1 cellular context compared by ENCODE assay signal in genomic region chr6:35717449-35718353, GRCh38.
TF ChIP-seq lines count a peak whose summit lies in the region.

No MANE protein-coding gene starts in this region.

TF ChIP-seq in GM12878, 131 proteins besides CTCF, POLR2A, EP300 and RAD21 (continued from another document):
- no peak for TF ChIP-seq ZNF274 (IDR thresholded peaks at IDR 0.05; ENCODE audit: insufficient read depth, insufficient read length)
- TF ChIP-seq, protein P1, sequence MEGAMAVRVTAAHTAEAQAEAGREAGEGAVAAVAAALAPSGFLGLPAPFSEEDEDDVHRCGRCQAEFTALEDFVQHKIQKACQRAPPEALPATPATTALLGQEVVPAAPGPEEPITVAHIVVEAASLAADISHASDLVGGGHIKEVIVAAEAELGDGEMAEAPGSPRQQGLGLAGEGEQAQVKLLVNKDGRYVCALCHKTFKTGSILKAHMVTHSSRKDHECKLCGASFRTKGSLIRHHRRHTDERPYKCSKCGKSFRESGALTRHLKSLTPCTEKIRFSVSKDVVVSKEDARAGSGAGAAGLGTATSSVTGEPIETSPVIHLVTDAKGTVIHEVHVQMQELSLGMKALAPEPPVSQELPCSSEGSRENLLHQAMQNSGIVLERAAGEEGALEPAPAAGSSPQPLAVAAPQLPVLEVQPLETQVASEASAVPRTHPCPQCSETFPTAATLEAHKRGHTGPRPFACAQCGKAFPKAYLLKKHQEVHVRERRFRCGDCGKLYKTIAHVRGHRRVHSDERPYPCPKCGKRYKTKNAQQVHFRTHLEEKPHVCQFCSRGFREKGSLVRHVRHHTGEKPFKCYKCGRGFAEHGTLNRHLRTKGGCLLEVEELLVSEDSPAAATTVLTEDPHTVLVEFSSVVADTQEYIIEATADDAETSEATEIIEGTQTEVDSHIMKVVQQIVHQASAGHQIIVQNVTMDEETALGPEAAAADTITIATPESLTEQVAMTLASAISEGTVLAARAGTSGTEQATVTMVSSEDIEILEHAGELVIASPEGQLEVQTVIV (IDR thresholded peaks at IDR 0.05; ENCODE audit: borderline replicate concordance, partially characterized antibody) = no peak
- TF ChIP-seq, protein P2, sequence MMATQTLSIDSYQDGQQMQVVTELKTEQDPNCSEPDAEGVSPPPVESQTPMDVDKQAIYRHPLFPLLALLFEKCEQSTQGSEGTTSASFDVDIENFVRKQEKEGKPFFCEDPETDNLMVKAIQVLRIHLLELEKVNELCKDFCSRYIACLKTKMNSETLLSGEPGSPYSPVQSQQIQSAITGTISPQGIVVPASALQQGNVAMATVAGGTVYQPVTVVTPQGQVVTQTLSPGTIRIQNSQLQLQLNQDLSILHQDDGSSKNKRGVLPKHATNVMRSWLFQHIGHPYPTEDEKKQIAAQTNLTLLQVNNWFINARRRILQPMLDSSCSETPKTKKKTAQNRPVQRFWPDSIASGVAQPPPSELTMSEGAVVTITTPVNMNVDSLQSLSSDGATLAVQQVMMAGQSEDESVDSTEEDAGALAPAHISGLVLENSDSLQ (IDR thresholded peaks at IDR 0.05) = no peak
- TF ChIP-seq YY1 (IDR thresholded peaks at IDR 0.05; ENCODE audit: low read depth, low read length) = no peak
- no peak for TF ChIP-seq TCF7 (IDR thresholded peaks at IDR 0.05; ENCODE audit: borderline replicate concordance)
TF ChIP-seq in GM12878: peak in this region for 10.
